In the genomic region with DNA sequence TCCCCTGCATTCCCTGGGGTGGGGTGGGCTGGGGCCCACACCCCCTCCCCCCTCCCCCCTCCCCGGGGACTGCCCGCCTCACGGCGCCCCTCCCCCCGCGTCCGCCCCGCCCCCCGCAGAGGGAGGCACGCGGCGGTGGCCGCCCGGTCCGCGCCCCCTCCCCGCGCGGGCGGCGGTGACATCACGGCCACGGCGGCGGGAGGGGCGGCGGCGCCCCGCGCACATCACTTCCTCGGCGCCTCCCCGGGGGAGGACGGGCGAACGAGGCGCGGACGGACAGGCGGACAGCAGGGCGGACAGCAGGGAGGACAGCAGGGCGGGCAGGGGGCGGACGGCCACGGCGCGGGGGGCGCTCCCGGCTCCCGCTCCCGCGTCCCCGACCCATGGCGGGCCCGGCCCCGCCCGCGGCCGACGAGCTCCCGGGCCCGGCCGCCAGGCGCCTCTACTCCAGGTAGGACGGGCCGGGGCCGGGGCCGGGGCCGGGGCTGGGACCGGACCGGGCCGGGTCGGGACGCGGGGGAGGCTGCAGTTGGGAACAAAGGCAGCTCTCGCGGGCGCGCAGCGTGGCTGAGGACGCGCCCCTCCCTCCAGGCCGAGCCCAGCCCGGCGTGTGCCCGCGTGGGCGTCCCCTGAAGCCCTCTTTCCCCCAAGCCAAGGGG, we compare ENCODE assay signal across 8 cellular contexts. TPM values are rescaled to one million over a fixed set of nuclear protein-coding genes. Genes with fewer than 3 reads are reported as not detected.
DNase-seq lines count a peak whose midpoint lies in the region; ATAC-seq and TF ChIP-seq lines count a peak whose summit lies in the region.

A gene with protein sequence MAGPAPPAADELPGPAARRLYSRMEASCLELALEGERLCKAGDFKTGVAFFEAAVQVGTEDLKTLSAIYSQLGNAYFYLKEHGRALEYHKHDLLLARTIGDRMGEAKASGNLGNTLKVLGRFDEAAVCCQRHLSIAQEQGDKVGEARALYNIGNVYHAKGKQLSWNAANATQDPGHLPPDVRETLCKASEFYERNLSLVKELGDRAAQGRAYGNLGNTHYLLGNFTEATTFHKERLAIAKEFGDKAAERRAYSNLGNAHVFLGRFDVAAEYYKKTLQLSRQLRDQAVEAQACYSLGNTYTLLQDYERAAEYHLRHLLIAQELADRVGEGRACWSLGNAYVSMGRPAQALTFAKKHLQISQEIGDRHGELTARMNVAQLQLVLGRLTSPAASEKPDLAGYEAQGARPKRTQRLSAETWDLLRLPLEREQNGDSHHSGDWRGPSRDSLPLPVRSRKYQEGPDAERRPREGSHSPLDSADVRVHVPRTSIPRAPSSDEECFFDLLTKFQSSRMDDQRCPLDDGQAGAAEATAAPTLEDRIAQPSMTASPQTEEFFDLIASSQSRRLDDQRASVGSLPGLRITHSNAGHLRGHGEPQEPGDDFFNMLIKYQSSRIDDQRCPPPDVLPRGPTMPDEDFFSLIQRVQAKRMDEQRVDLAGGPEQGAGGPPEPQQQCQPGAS (plus strand): TSS at position 227 of the 659 bp plus-strand sequence. CDS start 157 bp downstream, at position 384.

- DNase-seq in Caco-2: peak in 1 of 2 experiments; percentile 66
- DNase-seq in NCI-H460 (ENCODE audit: extremely low read depth, low read depth): no peak
- DNase-seq in activated effector memory CD4-positive, alpha-beta T cell treated with anti-CD3 and anti-CD28 coated beads, Interleukin-2, amount 50 U/mL, for 16 hours: peak; percentile 79
- DNase-seq in fibroblast of villous mesenchyme (ENCODE audit: low read depth): peak; percentile 66
- DNase-seq in natural killer cell treated with Interleukin-12 subunit alpha and Interleukin-12 subunit beta and Interleukin-15 and Interleukin-18, amount 100 ng/mL, for 72 hours (ENCODE audit: low spot score): no peak
- no peak for DNase-seq in upper lobe of right lung
- no peak for DNase-seq in cerebellar nuclear complex (lab: John Stamatoyannopoulos, UW)

- peak; percentile 52 for ATAC-seq in natural killer cell treated with Interleukin-12 subunit alpha and Interleukin-12 subunit beta and Interleukin-15 and Interleukin-18, amount 100 ng/mL, for 72 hours
- peak; percentile 45 for ATAC-seq in upper lobe of right lung
- no peak for ATAC-seq in GM19455 (IDR thresholded peaks at IDR 0.05; ENCODE audit: unreplicated experiment)

- peaks cover 6% of the 10 kb centered on the region for H3K4me1 Mint-ChIP-seq in Caco-2 (ENCODE audit: low read depth, unreplicated experiment)
- H3K4me1 Mint-ChIP-seq in natural killer cell treated with Interleukin-12 subunit alpha and Interleukin-12 subunit beta and Interleukin-15 and Interleukin-18, amount 100 ng/mL, for 72 hours (ENCODE audit: low read depth in 2 of 2): peaks cover 0 to 3% of the 10 kb centered on the region in 2 donors

- H3K36me3 ChIP-seq in Caco-2 (ENCODE audit: control insufficient read depth, insufficient read depth, low read length) (no peaks in the 10 kb centered on the region), upper lobe of right lung (no peaks in the 10 kb centered on the region)

- H3K4me3 Mint-ChIP-seq in Caco-2 (ENCODE audit: unreplicated experiment): peak within 1 kb of the TSS; percentile 68
- peak within 1 kb of the TSS; percentile 63 for H3K4me3 Mint-ChIP-seq in natural killer cell treated with Interleukin-12 subunit alpha and Interleukin-12 subunit beta and Interleukin-15 and Interleukin-18, amount 100 ng/mL, for 72 hours

- TF ChIP-seq CTCF in Caco-2 (IDR thresholded peaks at IDR 0.05; ENCODE audit: insufficient read depth in 1 of 2, low read depth in 1 of 2, low read length in 1 of 2, severe bottlenecking in 1 of 2, unreplicated experiment in 1 of 2) (no peak), fibroblast of villous mesenchyme (IDR thresholded peaks at IDR 0.05; ENCODE audit: insufficient read depth, low read depth, low read length) (no peak), upper lobe of right lung (IDR thresholded peaks at IDR 0.05) (no peak)

- H3K27ac ChIP-seq in upper lobe of right lung: peak within 1 kb of the TSS; percentile 88

- peaks cover 34% of the 10 kb centered on the region for H3K4me1 ChIP-seq in Caco-2
- peaks cover 22% of the 10 kb centered on the region for H3K4me1 ChIP-seq in upper lobe of right lung

- peaks cover 9% of the 10 kb centered on the region for H3K36me3 Mint-ChIP-seq in Caco-2 (ENCODE audit: insufficient read depth, unreplicated experiment)
- no peaks in the 10 kb centered on the region for H3K36me3 Mint-ChIP-seq in natural killer cell treated with Interleukin-12 subunit alpha and Interleukin-12 subunit beta and Interleukin-15 and Interleukin-18, amount 100 ng/mL, for 72 hours

- CTCF ChIA-PET in Caco-2 (lab: Charles Lee): no interaction called here

- H3K4me3 ChIP-seq in Caco-2 (ENCODE audit: low read depth, low read length): peak within 1 kb of the TSS; percentile 63
- H3K4me3 ChIP-seq in fibroblast of villous mesenchyme (ENCODE audit: low read depth, low read length): peak within 1 kb of the TSS; percentile 76
- H3K4me3 ChIP-seq in upper lobe of right lung: peak within 1 kb of the TSS; percentile 69

- POLR2A ChIA-PET in Caco-2 (lab: Charles Lee): interaction anchor here (1.5 kb wide), 1 partner anchor 35 kb away, joined by 8 read pairs; no protein-coding TSS in a partner anchor

- H3K27me3 ChIP-seq in Caco-2 (replicated peaks; ENCODE audit: control insufficient read depth, insufficient read depth, low read length): no peaks in the 10 kb centered on the region
- no peaks in the 10 kb centered on the region for H3K27me3 ChIP-seq in upper lobe of right lung

- intact Hi-C loops in Caco-2 (cut with micrococcal nuclease; ENCODE audit: unreplicated experiment): loop anchor here (5.0 kb wide), 1 partner anchor 35 kb away; a partner anchor contains a TSS
- intact Hi-C loops in upper lobe of right lung (cut with DNase I): no loop called here

- no peaks in the 10 kb centered on the region for H3K9me3 Mint-ChIP-seq in Caco-2 (ENCODE audit: unreplicated experiment)
- no peaks in the 10 kb centered on the region for H3K9me3 Mint-ChIP-seq in natural killer cell treated with Interleukin-12 subunit alpha and Interleukin-12 subunit beta and Interleukin-15 and Interleukin-18, amount 100 ng/mL, for 72 hours

- H3K27ac Mint-ChIP-seq in Caco-2 (ENCODE audit: unreplicated experiment): no peak within 1 kb of the TSS
- H3K27ac Mint-ChIP-seq in natural killer cell treated with Interleukin-12 subunit alpha and Interleukin-12 subunit beta and Interleukin-15 and Interleukin-18, amount 100 ng/mL, for 72 hours: no peak within 1 kb of the TSS

- H3K9me3 ChIP-seq in Caco-2 (no peaks in the 10 kb centered on the region), upper lobe of right lung (no peaks in the 10 kb centered on the region)

- H3K27me3 Mint-ChIP-seq in Caco-2 (ENCODE audit: insufficient read depth, unreplicated experiment): no peaks in the 10 kb centered on the region
- peaks cover 0 to 2% of the 10 kb centered on the region in 2 donors for H3K27me3 Mint-ChIP-seq in natural killer cell treated with Interleukin-12 subunit alpha and Interleukin-12 subunit beta and Interleukin-15 and Interleukin-18, amount 100 ng/mL, for 72 hours

- BruUV-seq in Caco-2 (replicated peaks; lab: Mats Ljungman, UMichigan): no TSS peak

RNA-seq across cellular contexts. Expression of the gene that starts here (rescaled TPM):
- total RNA-seq in Caco-2 (2022) (25.7 and 26.5 TPM in 2 replicates), fibroblast of villous mesenchyme (54.8 and 72.5 TPM in 2 replicates), upper lobe of right lung (27.3 TPM)
- 17.3 and 19.8 TPM in 2 replicates for total RNA-seq in NCI-H460 (2014; rRNA removed; shearing (Covaris generic))
- 48.0 and 56.0 TPM in 2 replicates for polyA plus RNA-seq in NCI-H460 (2014; cell fraction: nucleus; rRNA removed)
- total RNA-seq in natural killer cell treated with Interleukin-12 subunit alpha and Interleukin-12 subunit beta and Interleukin-15 and Interleukin-18, amount 100 ng/mL, for 72 hours: 1 to 10 TPM; 1.7 to 2.3 TPM

Comparison
In these comparisons a context has a peak if more than half of its experiments do, and no peak if none do; other contexts are left out.
1. DNase-seq: peak in activated effector memory CD4-positive, alpha-beta T cell treated with anti-CD3 and anti-CD28 coated beads, Interleukin-2, amount 50 U/mL, for 16 hours (single experiment) and fibroblast of villous mesenchyme (single experiment); none in NCI-H460 (single experiment), natural killer cell treated with Interleukin-12 subunit alpha and Interleukin-12 subunit beta and Interleukin-15 and Interleukin-18, amount 100 ng/mL, for 72 hours (single experiment), upper lobe of right lung (single experiment) and cerebellar nuclear complex (0 of 2).
2. Peak in every context shown above with its lines, with median percentiles within 50 percentile points of each other: H3K4me3 ChIP-seq.